ENCODE assay signal across 10 cellular contexts in genomic region chr3:133444071-133444774, GRCh38. TPM values are rescaled to one million over a fixed set of nuclear protein-coding genes. Genes with fewer than 3 reads are reported as not detected.
DNase-seq lines count a peak whose midpoint lies in the region; ATAC-seq, FAIRE-seq and TF ChIP-seq lines count a peak whose summit lies in the region.
"Had no signal": no experiment of that assay in that cellular context is flagged by ENCODE, and none has a peak within 500 bp of the region (broad histone marks: within the 10 kb centered on the region; RNA-seq: fewer than 3 reads in every experiment).

No MANE protein-coding gene starts in this region.

- H3K9me3 ChIP-seq in OCI-LY7 (ENCODE audit: low read length): peaks cover 8% of the 10 kb centered on the region; the same call in 1 of the 2 replicates
- no peaks in the 10 kb centered on the region for H3K9me3 ChIP-seq in trophoblast cell (ENCODE audit: insufficient read depth, low read depth, low read length)

- TF ChIP-seq CTCF in HFFc6 (IDR thresholded peaks at IDR 0.05) (peak; percentile 21; the same call in 1 of the 2 replicates), OCI-LY7 (conservative IDR thresholded peaks at IDR 0.05; ENCODE audit: low read length) (peak; percentile 71)

- H4K12ac ChIP-seq in trophoblast cell (ENCODE audit: low read depth, low read length): no peak overlapping the region

- no peak overlapping the region for H2BK5ac ChIP-seq in trophoblast cell (ENCODE audit: low read depth, low read length, poor library complexity)

- H3K4me1 Mint-ChIP-seq in HFFc6 (ENCODE audit: low read depth): peaks cover 26% of the 10 kb centered on the region; the same call in 1 of the 2 replicates

- DNase-seq in COLO668 (lab: John Stamatoyannopoulos, UW; ENCODE audit: unreplicated experiment): peak; percentile 3
- DNase-seq in HFFc6: no peak
- peak; percentile 67 for DNase-seq in OCI-LY7 (ENCODE audit: low spot score)
- no peak for DNase-seq in frontal cortex (ENCODE audit: low spot score in 2 of 2)
- no peak for DNase-seq in trophoblast cell
- DNase-seq: activated T-cell treated with anti-CD3 and anti-CD28 coated beads for 4 hours had no signal

- no peak overlapping the region for H3K18ac ChIP-seq in trophoblast cell (ENCODE audit: low read length)

- BruUV-seq in OCI-LY7 (replicated peaks; lab: Mats Ljungman, UMichigan): no TSS peak

- ATAC-seq in GM21786 (IDR thresholded peaks at IDR 0.05; ENCODE audit: unreplicated experiment): no peak
- no peak for ATAC-seq in HG02840 (IDR thresholded peaks at IDR 0.05; ENCODE audit: low FRiP score, unreplicated experiment)
- ATAC-seq in HG03342 (IDR thresholded peaks at IDR 0.05; ENCODE audit: unreplicated experiment): no peak

- H3K9me3 Mint-ChIP-seq in HFFc6: no peaks in the 10 kb centered on the region

- no peak overlapping the region for H3K4ac ChIP-seq in trophoblast cell (ENCODE audit: low read depth, low read length)

- H3K4me3 Mint-ChIP-seq in HFFc6: no peak overlapping the region
- H3K4me3 Mint-ChIP-seq: nephron had no signal

- H3K27ac ChIP-seq in OCI-LY7 (ENCODE audit: low read depth, low read length, poor library complexity, severe bottlenecking) (peak overlapping the region; percentile 68), trophoblast cell (ENCODE audit: low read depth, low read length) (no peak overlapping the region)

- no CpG with 5 or more reads among the region's 7 CpGs for WGBS in trophoblast cell (ENCODE audit: extremely low coverage, insufficient coverage, insufficient read length)

- no peaks in the 10 kb centered on the region for H3K36me3 Mint-ChIP-seq in HFFc6 (ENCODE audit: low read depth)

- H3K27me3 ChIP-seq in trophoblast cell (ENCODE audit: insufficient read depth, low read length): no peaks in the 10 kb centered on the region

- no peaks in the 10 kb centered on the region for H3K79me1 ChIP-seq in trophoblast cell (ENCODE audit: low read length)

- intact Hi-C loops in OCI-LY7 (cut with micrococcal nuclease; ENCODE audit: unreplicated experiment): loop anchor here (2.0 to 5.0 kb wide), 4 partner anchors 47 to 378 kb away; partner anchors contain the start of gene SRPRB

- no peak overlapping the region for H2BK12ac ChIP-seq in trophoblast cell (ENCODE audit: low read length)

- H4K91ac ChIP-seq in trophoblast cell (ENCODE audit: low read depth, low read length): no peak overlapping the region

- no peak overlapping the region for H3K27ac Mint-ChIP-seq in HFFc6
- H3K27ac Mint-ChIP-seq: nephron had no signal

- peaks cover 15% of the 10 kb centered on the region for H3K27me3 Mint-ChIP-seq in HFFc6 (ENCODE audit: insufficient read depth)

- H2AFZ ChIP-seq in OCI-LY7 (ENCODE audit: low read length): peak overlapping the region; percentile 30; the same call in 1 of the 2 replicates
- H2AFZ ChIP-seq in trophoblast cell (ENCODE audit: insufficient read depth, low read length, poor library complexity): no peak overlapping the region

- H3K9ac ChIP-seq in trophoblast cell (ENCODE audit: low read length): no peak overlapping the region

- no peaks in the 10 kb centered on the region for H4K20me1 ChIP-seq in OCI-LY7 (ENCODE audit: insufficient read depth, low read length)

- H3K14ac ChIP-seq in trophoblast cell (ENCODE audit: low read length): no peak overlapping the region

- H3K4me3 ChIP-seq in OCI-LY7 (ENCODE audit: low read depth, low read length, poor library complexity, severe bottlenecking) (no peak overlapping the region), trophoblast cell (ENCODE audit: low read depth, low read length) (no peak overlapping the region)

- H3K4me2 ChIP-seq in OCI-LY7 (ENCODE audit: low read length): peak overlapping the region; percentile 64
- H3K4me2 ChIP-seq in trophoblast cell (ENCODE audit: low read length): no peak overlapping the region

- H4K8ac ChIP-seq in trophoblast cell (ENCODE audit: low read depth, low read length): no peak overlapping the region

- no peaks in the 10 kb centered on the region for H3K9me2 ChIP-seq in OCI-LY7 (ENCODE audit: insufficient read depth, low read length)

- H3K4me1 ChIP-seq in OCI-LY7 (ENCODE audit: insufficient read depth, low read length, poor library complexity, severe bottlenecking) (peaks cover 76% of the 10 kb centered on the region), trophoblast cell (ENCODE audit: control insufficient read depth in 1 of 2, insufficient read depth in 2 of 2, low read length in 2 of 2) (peaks cover 4 to 9% of the 10 kb centered on the region in 2 experiments)

- H3K36me3 ChIP-seq in OCI-LY7 (ENCODE audit: insufficient read depth, low read length) (peaks cover 11% of the 10 kb centered on the region; the same call in 1 of the 2 replicates), trophoblast cell (ENCODE audit: control insufficient read depth in 1 of 2, insufficient read depth in 2 of 2, low read length in 2 of 2) (no peaks in the 10 kb centered on the region)

- no peak overlapping the region for H2AK5ac ChIP-seq in trophoblast cell (ENCODE audit: low read length)

- H3K23ac ChIP-seq in trophoblast cell (ENCODE audit: low read length): no peak overlapping the region

- CTCF ChIA-PET in OCI-LY7 (lab: Charles Lee; ENCODE audit: unreplicated experiment): interaction anchor here (1.3 kb wide), 1 partner anchor 23 kb away, joined by 5 read pairs; no protein-coding TSS in a partner anchor

- peak; percentile 26 for FAIRE-seq in frontal cortex (lab: Jason Lieb, UNC)

- H3K79me2 ChIP-seq in OCI-LY7 (ENCODE audit: insufficient read depth, low read depth, low read length) (no peaks in the 10 kb centered on the region; the same call in 1 of the 2 replicates), trophoblast cell (ENCODE audit: control insufficient read depth, insufficient read depth, low read length, poor library complexity) (no peaks in the 10 kb centered on the region)

- POLR2A ChIA-PET in OCI-LY7 (lab: Charles Lee): interaction anchor here (1.0 to 2.6 kb wide), 3 partner anchors 36 to 133 kb away, joined by 3 to 8 read pairs (median 4); partner anchors contain the start of gene CDV3

- no peak overlapping the region for H2BK120ac ChIP-seq in trophoblast cell (ENCODE audit: insufficient read depth, low read length, poor library complexity)

RNA-seq across cellular contexts. Expression of gene BFSP2, which starts 44.4 kb away (rescaled TPM):
- total RNA-seq in HFFc6 (2021; fragmentation: NEBNext Ultra II Directional; extraction: Animal tissue kit (Norgen Biotek cat#: 25700)): not detected
- 10.6 and 11.7 TPM in 2 replicates for total RNA-seq in OCI-LY7 (2014; rRNA removed; shearing (Covaris generic))
- total RNA-seq in OCI-LY7 (2022): 19.2 and 25.1 TPM in 2 replicates
- total RNA-seq in frontal cortex: not detected
- polyA plus RNA-seq in trophoblast cell (2013): not detected in 2 replicates

Comparison
In these comparisons a context has a peak if more than half of its experiments do, and no peak if none do; other contexts are left out.
1. DNase-seq: peak in COLO668 (single experiment) and OCI-LY7 (single experiment); none in HFFc6 (single experiment), frontal cortex (0 of 2) and trophoblast cell (0 of 2).
2. RNA of gene BFSP2, which starts 44.4 kb away (total RNA-seq): 10.6 to 25.1 TPM in OCI-LY7; not detected in HFFc6 and not detected in frontal cortex (single experiment); every median in the first group is over 4 times any median in the second.